ENCODE assay signal across 25 cellular contexts in genomic region chr14:81716953-81717352, GRCh38.
"Had no signal": no experiment of that assay in that cellular context is flagged by ENCODE, and none has a peak within 500 bp of the region (broad histone marks: within the 10 kb centered on the region; RNA-seq: fewer than 3 reads in every experiment).

No MANE protein-coding gene starts in this region.

- DNase-seq: dermis blood vessel endothelial cell; dorsolateral prefrontal cortex; effector CD4-positive, alpha-beta T cell; effector memory CD4-positive, alpha-beta T cell; foreskin keratinocyte; heart left ventricle; hypothalamus; immature natural killer cell; islet precursor cell; kidney; kidney glomerular epithelial cell; left colon; left lung; left ventricle myocardium superior; lower lobe of right lung; mesenchymal stem cell; mucosa of descending colon had no signal

- H3K79me2 ChIP-seq: hepatocyte had no signal

- H3K4me2 ChIP-seq: hepatocyte had no signal

- H3K9me3 ChIP-seq: esophagus muscularis mucosa, gastroesophageal sphincter, heart left ventricle, left lung, lower lobe of right lung, mucosa of descending colon had no signal

- FAIRE-seq: colon, endothelial cell of umbilical vein, frontal cortex, kidney had no signal

- H3K4me3 Mint-ChIP-seq: immature natural killer cell, mesothelial cell of epicardium had no signal

- H3K9me3 Mint-ChIP-seq: mesothelial cell of epicardium had no signal

- H3K27ac ChIP-seq: coronary artery, dorsolateral prefrontal cortex, esophagus muscularis mucosa, foreskin keratinocyte, gastroesophageal sphincter, heart left ventricle, hepatocyte, left lung, lower lobe of right lung had no signal

- H3K27ac Mint-ChIP-seq: immature natural killer cell, mesothelial cell of epicardium had no signal

- H3K4me1 ChIP-seq: esophagus muscularis mucosa, foreskin keratinocyte, gastroesophageal sphincter, heart left ventricle, left lung, lower lobe of right lung had no signal

- ATAC-seq: foreskin keratinocyte, gastroesophageal sphincter, heart left ventricle, left colon, left lung, left ventricle myocardium superior, lower lobe of right lung, mucosa of descending colon had no signal

- H3K36me3 ChIP-seq: esophagus muscularis mucosa, gastroesophageal sphincter, heart left ventricle, left lung, lower lobe of right lung had no signal

- H3K4me1 Mint-ChIP-seq: immature natural killer cell had no signal

- H3K36me3 Mint-ChIP-seq: immature natural killer cell, mesothelial cell of epicardium had no signal

- H2AFZ ChIP-seq: hepatocyte had no signal

- H3K4me3 ChIP-seq: coronary artery, dorsolateral prefrontal cortex, esophagus muscularis mucosa, gastroesophageal sphincter, heart left ventricle, hepatocyte, left lung, lower lobe of right lung, mucosa of descending colon had no signal

- H3K27me3 ChIP-seq: dorsolateral prefrontal cortex, esophagus muscularis mucosa, foreskin keratinocyte, gastroesophageal sphincter, heart left ventricle, hepatocyte, left lung had no signal
